Comparison of ENCODE assay signal across 19 cellular contexts in genomic region chr2:195819276-195819675, GRCh38.
DNase-seq lines count a peak whose midpoint lies in the region; ATAC-seq and TF ChIP-seq lines count a peak whose summit lies in the region.
"Had no signal": no experiment of that assay in that cellular context is flagged by ENCODE, and none has a peak within 500 bp of the region (broad histone marks: within the 10 kb centered on the region; RNA-seq: fewer than 3 reads in every experiment).

No MANE protein-coding gene starts in this region.

- H3K4me3 ChIP-seq in ACC112 (ENCODE audit: low read depth, low read length) (peak overlapping the region; percentile 30; the same call in 1 of the 2 replicates), GM23338 (no peak overlapping the region), neural progenitor cell (no peak overlapping the region), body of pancreas (no peak overlapping the region)
- H3K4me3 ChIP-seq: K562 had no signal

- no peak overlapping the region for H3K4me3 Mint-ChIP-seq in GM23338
- no peak overlapping the region for H3K4me3 Mint-ChIP-seq in neural progenitor cell
- H3K4me3 Mint-ChIP-seq: B cell; CD4-positive, CD25-positive, alpha-beta regulatory T cell; HFFc6 had no signal

- intact Hi-C loops in body of pancreas (cut with DNase I): no loop called here

- H3K27ac Mint-ChIP-seq in GM23338: no peak overlapping the region; the same call in 1 of the 2 replicates
- no peak overlapping the region for H3K27ac Mint-ChIP-seq in neural progenitor cell
- H3K27ac Mint-ChIP-seq: B cell; CD4-positive, CD25-positive, alpha-beta regulatory T cell; HFFc6 had no signal

- H3K27me3 Mint-ChIP-seq in GM23338 (ENCODE audit: insufficient read depth, low read depth, poor library complexity) (no peaks in the 10 kb centered on the region), neural progenitor cell (ENCODE audit: insufficient read depth, low read depth) (no peaks in the 10 kb centered on the region)
- H3K27me3 Mint-ChIP-seq: CD4-positive, CD25-positive, alpha-beta regulatory T cell had no signal

- H3K4me1 ChIP-seq in ACC112 (ENCODE audit: control insufficient read depth, insufficient read depth, low read length, unreplicated experiment) (peaks cover 34% of the 10 kb centered on the region), GM23338 (ENCODE audit: insufficient read depth) (0 out of 2 replicates have a peak, but pooled peaks cover 3% of the 10 kb centered on the region), neural progenitor cell (peaks cover 7% of the 10 kb centered on the region), body of pancreas (no peaks in the 10 kb centered on the region)

- H3K9me3 Mint-ChIP-seq in GM23338 (no peaks in the 10 kb centered on the region), neural progenitor cell (no peaks in the 10 kb centered on the region)
- H3K9me3 Mint-ChIP-seq: HFFc6 had no signal

- peak overlapping the region; percentile 35 for H3K27ac ChIP-seq in ACC112 (ENCODE audit: low read depth, low read length)
- no peak overlapping the region for H3K27ac ChIP-seq in GM23338 (ENCODE audit: low read depth)
- H3K27ac ChIP-seq in VCaP: peak overlapping the region; percentile 57
- H3K27ac ChIP-seq in neural progenitor cell: no peak overlapping the region
- no peak overlapping the region for H3K27ac ChIP-seq in body of pancreas

- no peaks in the 10 kb centered on the region for H3K9me3 ChIP-seq in neural progenitor cell (ENCODE audit: low read depth)
- no peaks in the 10 kb centered on the region for H3K9me3 ChIP-seq in body of pancreas

- H2AFZ ChIP-seq in ACC112 (ENCODE audit: low read length, unreplicated experiment): no peak overlapping the region
- peak overlapping the region; percentile 16; the same call in 1 of the 2 replicates for H2AFZ ChIP-seq in GM23338
- H2AFZ ChIP-seq in neural progenitor cell (replicated peaks): peak overlapping the region; percentile 32

- H3K27me3 ChIP-seq in ACC112 (ENCODE audit: insufficient read depth, low read length) (no peaks in the 10 kb centered on the region), GM23338 (ENCODE audit: insufficient read depth) (no peaks in the 10 kb centered on the region), neural progenitor cell (no peaks in the 10 kb centered on the region), body of pancreas (no peaks in the 10 kb centered on the region)

- H3K79me2 ChIP-seq in ACC112 (ENCODE audit: control insufficient read depth, insufficient read depth, low read length, unreplicated experiment): no peaks in the 10 kb centered on the region
- H3K79me2 ChIP-seq in GM23338 (replicated peaks; ENCODE audit: insufficient read depth): no peaks in the 10 kb centered on the region
- no peaks in the 10 kb centered on the region for H3K79me2 ChIP-seq in neural progenitor cell (ENCODE audit: low read depth)

- DNase-seq in GM23338 (ENCODE audit: low spot score) (no peak), neural progenitor cell (ENCODE audit: low spot score) (no peak), body of pancreas (no peak), activated gamma-delta T cell treated with Interleukin-2 at 50 U/mL for 16 hours (no peak)
- DNase-seq: CD4-positive, CD25-positive, alpha-beta regulatory T cell; DMS 273 treated with DMSO at 0.1 percent for 48 hours; DMS79 treated with DMSO at 0.1 percent for 48 hours; NCI-H1105; NCI-H146; NCI-H2029; NCI-H226; NCI-H510A treated with DMSO at 0.1 percent for 48 hours had no signal

- TF ChIP-seq CTCF in GM23338 (conservative IDR thresholded peaks at IDR 0.05; ENCODE audit: low read depth in 2 of 2) (no peak), VCaP (conservative IDR thresholded peaks at IDR 0.05) (no peak), neural progenitor cell (IDR thresholded peaks at IDR 0.05) (no peak), body of pancreas (IDR thresholded peaks at IDR 0.05) (no peak)

- no peak overlapping the region for H3K9ac ChIP-seq in neural progenitor cell

- no peaks in the 10 kb centered on the region for H3K9me2 ChIP-seq in GM23338 (ENCODE audit: insufficient read depth)

- no peaks in the 10 kb centered on the region for H3K36me3 ChIP-seq in ACC112 (ENCODE audit: insufficient read depth, low read length)
- no peaks in the 10 kb centered on the region for H3K36me3 ChIP-seq in GM23338 (ENCODE audit: insufficient read depth)
- H3K36me3 ChIP-seq in neural progenitor cell: no peaks in the 10 kb centered on the region
- H3K36me3 ChIP-seq in body of pancreas (replicated peaks in 1 of 2; ENCODE audit: insufficient read depth in 1 of 2, low read depth in 2 of 2): no peaks in the 10 kb centered on the region

- H3K4me1 Mint-ChIP-seq in GM23338 (peaks cover 13% of the 10 kb centered on the region; the same call in 2 of the 3 replicates), neural progenitor cell (no peaks in the 10 kb centered on the region)
- H3K4me1 Mint-ChIP-seq: B cell; CD4-positive, CD25-positive, alpha-beta regulatory T cell had no signal

- no peaks in the 10 kb centered on the region for H3F3A ChIP-seq in GM23338 (replicated peaks; ENCODE audit: low read depth)
- no peaks in the 10 kb centered on the region for H3F3A ChIP-seq in neural progenitor cell (ENCODE audit: low read depth)

- ATAC-seq in GM23338 (no peak), body of pancreas (no peak), GM18909 (IDR thresholded peaks at IDR 0.05; ENCODE audit: poor library complexity, unreplicated experiment) (no peak)
- ATAC-seq: K562, SK-N-SH treated with all-trans-retinoic acid at 6 μM for 48 hours had no signal

- no peak for TF ChIP-seq POLR2A in body of pancreas (IDR thresholded peaks at IDR 0.05)

- H3K4me2 ChIP-seq in GM23338 (no peak overlapping the region), neural progenitor cell (no peak overlapping the region)

- H4K20me1 ChIP-seq in GM23338 (replicated peaks; ENCODE audit: insufficient read depth) (no peaks in the 10 kb centered on the region), neural progenitor cell (ENCODE audit: low read depth) (no peaks in the 10 kb centered on the region)

- 46 to 52% methylated on average over 1 of the region's 1 CpG for WGBS in body of pancreas, 2 donors

- H3K36me3 Mint-ChIP-seq in GM23338 (ENCODE audit: low read depth) (no peaks in the 10 kb centered on the region), neural progenitor cell (no peaks in the 10 kb centered on the region)
- H3K36me3 Mint-ChIP-seq: CD4-positive, CD25-positive, alpha-beta regulatory T cell had no signal

TF ChIP-seq in GM23338, 12 proteins besides CTCF, POLR2A, EP300 and RAD21 (continues in another document):
- TF ChIP-seq ZNF331 (CRISPR knock-in tag; IDR thresholded peaks at IDR 0.05; ENCODE audit: low read depth) (no peak), POLR2AphosphoS5 (IDR thresholded peaks at IDR 0.05; ENCODE audit: low read depth) (no peak), EZH2phosphoT487 (IDR thresholded peaks at IDR 0.05; ENCODE audit: unreplicated experiment) (no peak), ETS1 (IDR thresholded peaks at IDR 0.05) (no peak), ZNF114 (CRISPR knock-in tag; IDR thresholded peaks at IDR 0.05) (no peak), CREB1 (CRISPR knock-in tag; IDR thresholded peaks at IDR 0.05; ENCODE audit: low read depth) (no peak), REST (IDR thresholded peaks at IDR 0.05; ENCODE audit: unreplicated experiment) (no peak)

Comparison
In these comparisons a context has a peak if more than half of its experiments do, and no peak if none do; other contexts are left out.
1. H3K27ac ChIP-seq: peak in ACC112 (single experiment) and VCaP (single experiment); none in GM23338 (single experiment), neural progenitor cell (single experiment) and body of pancreas (0 of 4).